15 cellular contexts compared by ENCODE assay signal in genomic region chr3:121295453-121295852, GRCh38.
DNase-seq lines count a peak whose midpoint lies in the region; ATAC-seq and TF ChIP-seq lines count a peak whose summit lies in the region.
"Had no signal": no experiment of that assay in that cellular context is flagged by ENCODE, and none has a peak within 500 bp of the region (broad histone marks: within the 10 kb centered on the region; RNA-seq: fewer than 3 reads in every experiment).

No MANE protein-coding gene starts in this region.

- POLR2A ChIA-PET in MCF 10A (lab: Yijun Ruan, JAX), result no interaction called here

- no peak for TF ChIP-seq CTCF in MCF 10A (IDR thresholded peaks at IDR 0.05; ENCODE audit: unreplicated experiment)
- no peak for TF ChIP-seq CTCF in breast epithelium (IDR thresholded peaks at IDR 0.05)
- TF ChIP-seq CTCF in RWPE2 (IDR thresholded peaks at IDR 0.05; ENCODE audit: poor library complexity, severe bottlenecking), result no peak

- H3K9me3 Mint-ChIP-seq in MCF 10A (ENCODE audit: unreplicated experiment), result no peaks in the 10 kb centered on the region
- no peaks in the 10 kb centered on the region for H3K9me3 Mint-ChIP-seq in activated naive CD8-positive, alpha-beta T cell treated with anti-CD3 and anti-CD28 coated beads for 36 hours
- H3K9me3 Mint-ChIP-seq in stimulated activated memory B cell treated with anti-CD40 and anti-IgM and Interleukin-4, amounts not matched to agents 10 μg/mL and 1 μg/mL and 100 μg/mL, for 72 hours, result no peaks in the 10 kb centered on the region

- CTCF ChIA-PET in MCF 10A (lab: Yijun Ruan, JAX), result no interaction called here

- intact Hi-C loops in MCF 10A (cut with micrococcal nuclease) (no loop called here), breast epithelium (cut with DNase I; ENCODE audit: low total_unique reads) (no loop called here)

- TF ChIP-seq POLR2A in breast epithelium (IDR thresholded peaks at IDR 0.05), result no peak

- H3K4me3 ChIP-seq in breast epithelium (no peak overlapping the region), RWPE2 (ENCODE audit: severe bottlenecking) (no peak overlapping the region)
- H3K4me3 ChIP-seq: BLaER1 treated with 17β-estradiol and CSF1 and Interleukin-3, amounts not matched to agents 10 nM and 100 nM; HAP-1 had no signal

- peaks cover 26% of the 10 kb centered on the region for H3K4me1 Mint-ChIP-seq in MCF 10A (ENCODE audit: insufficient read depth, unreplicated experiment)
- no peaks in the 10 kb centered on the region for H3K4me1 Mint-ChIP-seq in activated naive CD8-positive, alpha-beta T cell treated with anti-CD3 and anti-CD28 coated beads for 36 hours
- no peaks in the 10 kb centered on the region for H3K4me1 Mint-ChIP-seq in stimulated activated memory B cell treated with anti-CD40 and anti-IgM and Interleukin-4, amounts not matched to agents 10 μg/mL and 1 μg/mL and 100 μg/mL, for 72 hours
- H3K4me1 Mint-ChIP-seq: CD4-positive, CD25-positive, alpha-beta regulatory T cell had no signal

- H3K27me3 ChIP-seq in breast epithelium (no peaks in the 10 kb centered on the region), RWPE2 (ENCODE audit: insufficient read depth, poor library complexity, severe bottlenecking) (no peaks in the 10 kb centered on the region)
- H3K27me3 ChIP-seq: BLaER1 treated with 17β-estradiol and CSF1 and Interleukin-3, amounts not matched to agents 10 nM and 100 nM had no signal

- H3K36me3 ChIP-seq in breast epithelium (no peaks in the 10 kb centered on the region), RWPE2 (ENCODE audit: low read depth) (no peaks in the 10 kb centered on the region)
- H3K36me3 ChIP-seq: BLaER1 treated with 17β-estradiol and CSF1 and Interleukin-3, amounts not matched to agents 10 nM and 100 nM; HAP-1 had no signal

- BruUV-seq in MCF 10A (replicated peaks; lab: Mats Ljungman, UMichigan), result no TSS peak

- H3K27ac Mint-ChIP-seq in MCF 10A (ENCODE audit: low read depth, unreplicated experiment), result peak overlapping the region; percentile 93
- H3K27ac Mint-ChIP-seq in activated naive CD8-positive, alpha-beta T cell treated with anti-CD3 and anti-CD28 coated beads for 36 hours, result no peak overlapping the region
- H3K27ac Mint-ChIP-seq in stimulated activated memory B cell treated with anti-CD40 and anti-IgM and Interleukin-4, amounts not matched to agents 10 μg/mL and 1 μg/mL and 100 μg/mL, for 72 hours, result no peak overlapping the region
- H3K27ac Mint-ChIP-seq: CD4-positive, CD25-positive, alpha-beta regulatory T cell had no signal

- ATAC-seq in RWPE2 (ENCODE audit: low read depth) (peak; percentile 84), HG02623 (IDR thresholded peaks at IDR 0.05; ENCODE audit: unreplicated experiment) (no peak)
- no peak for ATAC-seq in stimulated activated memory B cell treated with anti-CD40 and anti-IgM and Interleukin-4, amounts not matched to agents 10 μg/mL and 1 μg/mL and 100 μg/mL, for 72 hours

- H3K4me3 Mint-ChIP-seq in MCF 10A (ENCODE audit: unreplicated experiment), result peak overlapping the region; percentile 0
- no peak overlapping the region for H3K4me3 Mint-ChIP-seq in activated naive CD8-positive, alpha-beta T cell treated with anti-CD3 and anti-CD28 coated beads for 36 hours
- no peak overlapping the region for H3K4me3 Mint-ChIP-seq in stimulated activated memory B cell treated with anti-CD40 and anti-IgM and Interleukin-4, amounts not matched to agents 10 μg/mL and 1 μg/mL and 100 μg/mL, for 72 hours
- H3K4me3 Mint-ChIP-seq: CD4-positive, CD25-positive, alpha-beta regulatory T cell had no signal

- no peak overlapping the region for H3K27ac ChIP-seq in breast epithelium
- H3K27ac ChIP-seq in RWPE2 (ENCODE audit: poor library complexity, severe bottlenecking), result peak overlapping the region; percentile 78
- H3K27ac ChIP-seq: 22Rv1; BLaER1 treated with 17β-estradiol and CSF1 and Interleukin-3, amounts not matched to agents 10 nM and 100 nM; HL-60 had no signal

- H3K4me1 ChIP-seq in breast epithelium, result no peaks in the 10 kb centered on the region
- peaks cover 22% of the 10 kb centered on the region for H3K4me1 ChIP-seq in RWPE2 (ENCODE audit: insufficient read depth, poor library complexity, severe bottlenecking)
- H3K4me1 ChIP-seq: BLaER1 treated with 17β-estradiol and CSF1 and Interleukin-3, amounts not matched to agents 10 nM and 100 nM; HAP-1 had no signal

- H3K36me3 Mint-ChIP-seq in MCF 10A (ENCODE audit: insufficient read depth, unreplicated experiment), result no peaks in the 10 kb centered on the region
- H3K36me3 Mint-ChIP-seq in activated naive CD8-positive, alpha-beta T cell treated with anti-CD3 and anti-CD28 coated beads for 36 hours, result no peaks in the 10 kb centered on the region
- H3K36me3 Mint-ChIP-seq in stimulated activated memory B cell treated with anti-CD40 and anti-IgM and Interleukin-4, amounts not matched to agents 10 μg/mL and 1 μg/mL and 100 μg/mL, for 72 hours, result no peaks in the 10 kb centered on the region
- H3K36me3 Mint-ChIP-seq: CD4-positive, CD25-positive, alpha-beta regulatory T cell had no signal

- DNase-seq in MCF 10A (ENCODE audit: unreplicated experiment) (peak; percentile 73), breast epithelium (ENCODE audit: low spot score in 2 of 2) (no peak), RWPE2 (ENCODE audit: low spot score) (no peak), iris pigment epithelial cell (ENCODE audit: low read depth) (peak; percentile 18), AML-193 (lab: John Stamatoyannopoulos, UW) (no peak)
- DNase-seq in activated naive CD8-positive, alpha-beta T cell treated with anti-CD3 and anti-CD28 coated beads for 36 hours, result no peak
- DNase-seq: CD4-positive, CD25-positive, alpha-beta regulatory T cell; IMR-90; KBM-7 had no signal

- H3K27me3 Mint-ChIP-seq in MCF 10A (ENCODE audit: insufficient read depth, unreplicated experiment), result no peaks in the 10 kb centered on the region
- H3K27me3 Mint-ChIP-seq in activated naive CD8-positive, alpha-beta T cell treated with anti-CD3 and anti-CD28 coated beads for 36 hours, result no peaks in the 10 kb centered on the region
- H3K27me3 Mint-ChIP-seq in stimulated activated memory B cell treated with anti-CD40 and anti-IgM and Interleukin-4, amounts not matched to agents 10 μg/mL and 1 μg/mL and 100 μg/mL, for 72 hours, result no peaks in the 10 kb centered on the region
- H3K27me3 Mint-ChIP-seq: CD4-positive, CD25-positive, alpha-beta regulatory T cell had no signal

- no peaks in the 10 kb centered on the region for H3K9me3 ChIP-seq in breast epithelium
- H3K9me3 ChIP-seq in RWPE2 (ENCODE audit: severe bottlenecking), result no peaks in the 10 kb centered on the region
- H3K9me3 ChIP-seq: HAP-1 had no signal

Comparison
In these comparisons a context has a peak if more than half of its experiments do, and no peak if none do; other contexts are left out.
1. DNase-seq: peak in MCF 10A (single experiment) and iris pigment epithelial cell (single experiment); none in breast epithelium (0 of 2), RWPE2 (single experiment), AML-193 (0 of 2) and activated naive CD8-positive, alpha-beta T cell treated with anti-CD3 and anti-CD28 coated beads for 36 hours (single experiment).